18 cellular contexts compared by ENCODE assay signal in the genomic region with DNA sequence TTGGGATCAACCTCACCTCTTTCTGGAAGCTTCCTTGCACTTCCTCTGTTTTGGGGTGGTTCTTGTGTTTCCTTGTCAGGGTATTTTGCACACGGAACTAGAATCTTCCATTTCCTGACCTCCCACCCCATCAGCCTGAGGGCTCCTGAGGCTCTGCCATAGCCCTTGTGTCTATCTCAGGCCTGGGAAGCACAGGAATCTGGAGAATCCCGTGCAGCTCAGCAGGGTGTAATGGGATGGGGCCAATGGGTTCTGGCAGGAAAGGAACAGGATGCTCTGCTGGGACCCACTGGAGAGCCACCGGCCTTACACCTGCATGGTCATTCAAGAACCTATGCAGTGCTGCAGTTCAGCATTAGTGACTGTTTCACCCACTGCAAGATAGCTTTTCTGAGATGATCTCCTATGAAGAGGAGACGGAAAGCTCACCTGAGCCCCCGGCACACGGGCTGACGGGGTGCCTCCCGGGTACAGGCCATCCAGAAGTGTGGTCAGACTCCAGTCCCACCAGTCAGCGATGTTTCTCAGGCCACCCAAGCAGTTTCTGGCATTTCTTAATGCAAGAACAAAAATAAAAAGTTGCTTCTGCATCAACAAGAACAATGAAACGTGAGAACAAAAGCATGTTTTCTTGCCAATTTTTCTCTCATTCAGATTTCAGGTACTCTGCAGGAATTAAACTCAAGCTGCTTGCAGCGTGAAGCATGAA.
"Had no signal": no experiment of that assay in that cellular context is flagged by ENCODE, and none has a peak within 500 bp of the region (broad histone marks: within the 10 kb centered on the region; RNA-seq: fewer than 3 reads in every experiment).

No MANE protein-coding gene starts in this region.

- H3K9me3 ChIP-seq: ascending aorta, neutrophil, thoracic aorta had no signal

- H3K4me3 ChIP-seq: ascending aorta, dorsolateral prefrontal cortex, hepatocyte, lung, thoracic aorta had no signal

- FAIRE-seq: endometrium had no signal

- DNase-seq: activated CD4-positive, alpha-beta T cell treated with anti-CD3 and anti-CD28 coated beads, Interleukin-2, amount 50 U/mL, for 4 hours; activated CD4-positive, CD25-positive, alpha-beta regulatory T cell treated with anti-CD3 and anti-CD28 coated beads, Interleukin-2, amount 50 U/mL, for 72 hours; activated naive CD4-positive, alpha-beta T cell treated with anti-CD3 and anti-CD28 coated beads for 36 hours; dorsolateral prefrontal cortex; left colon; naive thymus-derived CD4-positive, alpha-beta T cell; stimulated activated CD4-positive, alpha-beta T cell treated with anti-CD3 and anti-CD28 coated beads, Interleukin-12 subunit alpha, Interleukin-12 subunit beta, amount 100 ng/mL, for 4 hours; stimulated activated CD4-positive, alpha-beta T cell treated with anti-CD3 and anti-CD28 coated beads, Interleukin-2, amount 100 ng/mL, for 24 hours; T-cell; T1000 had no signal

- ATAC-seq: activated T-helper 17 cell treated with anti-CD3 and anti-CD28 coated beads, Interleukin-2, amount 50 U/mL, for 72 hours; esophagus mucosa; left colon; naive thymus-derived CD4-positive, alpha-beta T cell; T-cell had no signal

- H3K27ac ChIP-seq: ascending aorta, dorsolateral prefrontal cortex, hepatocyte, neutrophil, thoracic aorta had no signal

- H3K4me2 ChIP-seq: hepatocyte had no signal

- H3K27me3 ChIP-seq: ascending aorta, dorsolateral prefrontal cortex, hepatocyte, neutrophil had no signal

- H3K36me3 ChIP-seq: ascending aorta, neutrophil, thoracic aorta had no signal

- H3K79me2 ChIP-seq: hepatocyte had no signal

- H2AFZ ChIP-seq: hepatocyte had no signal
